Comparison of ENCODE assay signal across 9 cellular contexts in genomic region chr2:239882335-239882734, GRCh38.
DNase-seq lines count a peak whose midpoint lies in the region; ATAC-seq and TF ChIP-seq lines count a peak whose summit lies in the region.
"Had no signal": no experiment of that assay in that cellular context is flagged by ENCODE, and none has a peak within 500 bp of the region (broad histone marks: within the 10 kb centered on the region; RNA-seq: fewer than 3 reads in every experiment).

No MANE protein-coding gene starts in this region.

- H3K27ac ChIP-seq in fibroblast of lung (ENCODE audit: insufficient read depth, low read length) = no peak overlapping the region
- H3K27ac ChIP-seq in uterus = peak overlapping the region in 1 of 2 donors; percentile 57

- no peaks in the 10 kb centered on the region for H3K27me3 Mint-ChIP-seq in osteocyte (ENCODE audit: unreplicated experiment)

- peak; percentile 35 for DNase-seq in NCI-H2196 treated with DMSO at 0.1 percent for 48 hours (lab: John Stamatoyannopoulos, UW; ENCODE audit: unreplicated experiment)
- DNase-seq in activated T-cell treated with anti-CD3 and anti-CD28 coated beads for 4 hours = peak; percentile 55
- DNase-seq in fibroblast of lung (ENCODE audit: low read depth in 2 of 2) = peak; percentile 8 to 9
- DNase-seq in osteocyte (ENCODE audit: extremely low spot score, unreplicated experiment) = no peak
- DNase-seq in uterus = peak; percentile 58 to 59
- no peak for DNase-seq in occipital lobe (lab: John Stamatoyannopoulos, UW)

- H4K20me1 ChIP-seq in fibroblast of lung (ENCODE audit: control insufficient read depth, extremely low read depth, insufficient read depth, low read length) = no peaks in the 10 kb centered on the region

- TF ChIP-seq CTCF in GM12872 (IDR thresholded peaks at IDR 0.05; ENCODE audit: insufficient read depth, low read depth, low read length) (peak; percentile 73), fibroblast of lung (conservative IDR thresholded peaks at IDR 0.05 in 1 of 2, IDR thresholded peaks at IDR 0.05 in 1 of 2; ENCODE audit: low read depth in 1 of 2, low read length in 2 of 2) (peak; percentile 4 to 27), osteocyte (IDR thresholded peaks at IDR 0.05) (peak; percentile 29), uterus (IDR thresholded peaks at IDR 0.05) (peak; percentile 49 to 73 (median 65))

- H3K9me3 Mint-ChIP-seq in osteocyte (ENCODE audit: unreplicated experiment) = peaks cover 26% of the 10 kb centered on the region

- H3K36me3 Mint-ChIP-seq in osteocyte (ENCODE audit: unreplicated experiment) = no peaks in the 10 kb centered on the region

- no peaks in the 10 kb centered on the region for H3K27me3 ChIP-seq in fibroblast of lung (ENCODE audit: control insufficient read depth, insufficient read depth, low read length)
- no peaks in the 10 kb centered on the region for H3K27me3 ChIP-seq in uterus

- no peak overlapping the region for H3K9ac ChIP-seq in fibroblast of lung (ENCODE audit: insufficient read depth, low read length)

- H3K27ac Mint-ChIP-seq in osteocyte (ENCODE audit: unreplicated experiment) = no peak overlapping the region
- H3K27ac Mint-ChIP-seq: activated naive CD4-positive, alpha-beta T cell treated with anti-CD3 and anti-CD28 coated beads, Interleukin-2, amount 50 U/mL, for 24 hours had no signal

- H3K4me1 ChIP-seq in fibroblast of lung (ENCODE audit: control insufficient read depth, extremely low read depth, insufficient read depth, low read length) = no peaks in the 10 kb centered on the region
- no peaks in the 10 kb centered on the region for H3K4me1 ChIP-seq in uterus

- H3K79me2 ChIP-seq in fibroblast of lung (ENCODE audit: control insufficient read depth, insufficient read depth, low read length) = no peaks in the 10 kb centered on the region

- no peak for ATAC-seq in GM18519 (IDR thresholded peaks at IDR 0.05; ENCODE audit: low FRiP score, unreplicated experiment)

- no peak for TF ChIP-seq POLR2A in uterus (IDR thresholded peaks at IDR 0.05)

- H3K4me3 ChIP-seq in fibroblast of lung (replicated peaks in 1 of 4; ENCODE audit: control extremely low read depth in 1 of 4, insufficient read depth in 1 of 4, low read depth in 3 of 4, low read length in 4 of 4) = no peak overlapping the region
- no peak overlapping the region for H3K4me3 ChIP-seq in uterus

- intact Hi-C loops in uterus (cut with DNase I; ENCODE audit: low total_unique reads) = loop anchor here (10.0 kb wide), 1 partner anchor 848 kb away; no protein-coding TSS in a partner anchor

- H2AFZ ChIP-seq in fibroblast of lung (ENCODE audit: low read length) = no peak overlapping the region

- H3K4me1 Mint-ChIP-seq in osteocyte (ENCODE audit: unreplicated experiment) = peaks cover 14% of the 10 kb centered on the region

- H3K9me3 ChIP-seq in fibroblast of lung (ENCODE audit: control insufficient read depth, insufficient read depth, low read depth, low read length) (no peaks in the 10 kb centered on the region), uterus (peaks cover 0 to 5% of the 10 kb centered on the region in 2 donors)

- no peak overlapping the region for H3K4me3 Mint-ChIP-seq in osteocyte (ENCODE audit: unreplicated experiment)
- H3K4me3 Mint-ChIP-seq: activated naive CD4-positive, alpha-beta T cell treated with anti-CD3 and anti-CD28 coated beads, Interleukin-2, amount 50 U/mL, for 24 hours had no signal

- H3K36me3 ChIP-seq in fibroblast of lung (ENCODE audit: control insufficient read depth, insufficient read depth, low read length) (no peaks in the 10 kb centered on the region), uterus (no peaks in the 10 kb centered on the region)

- H3K4me2 ChIP-seq in fibroblast of lung (ENCODE audit: extremely low read depth, insufficient read depth, low read length) = no peak overlapping the region

Comparison
In these comparisons a context has a peak if more than half of its experiments do, and no peak if none do; other contexts are left out.
1. CTCF ChIP-seq: peak in every context shown above with its lines; median percentile 73 in GM12872; 65 in uterus; 29 in osteocyte; 16 in fibroblast of lung.
2. DNase-seq: peak in NCI-H2196 treated with DMSO at 0.1 percent for 48 hours (single experiment), activated T-cell treated with anti-CD3 and anti-CD28 coated beads for 4 hours (single experiment), fibroblast of lung (2 of 2) and uterus (2 of 2); none in osteocyte (single experiment) and occipital lobe (single experiment).